In genomic region chr17:59638553-59638952, GRCh38 we compare ENCODE assay signal across 22 cellular contexts.
"Had no signal": no experiment of that assay in that cellular context is flagged by ENCODE, and none has a peak within 500 bp of the region (broad histone marks: within the 10 kb centered on the region; RNA-seq: fewer than 3 reads in every experiment).

No MANE protein-coding gene starts in this region.

- H3K9me3 Mint-ChIP-seq: activated CD4-positive, alpha-beta T cell treated with anti-CD3 and anti-CD28 coated beads, Interleukin-2, amount 10 ng/mL, durations not matched to agents 24 days and 14 days; central memory CD8-positive, alpha-beta T cell; immature natural killer cell; neural progenitor cell; T-helper 2 cell treated with Interferon-gamma antibody and Interleukin-4, amounts not matched to agents 5 μg/mL and 100 μg/mL, for 36 hours had no signal

- H3K27me3 ChIP-seq: body of pancreas, foreskin keratinocyte, neural progenitor cell, tibial artery had no signal

- H3K27me3 Mint-ChIP-seq: activated CD4-positive, alpha-beta T cell treated with anti-CD3 and anti-CD28 coated beads, Interleukin-2, amount 10 ng/mL, durations not matched to agents 24 days and 14 days; activated naive CD8-positive, alpha-beta T cell; central memory CD8-positive, alpha-beta T cell had no signal

- ATAC-seq: activated CD8-positive, alpha-beta T cell treated with anti-CD3 and anti-CD28 coated beads, Interleukin-2, amount 10 ng/mL, durations not matched to agents 7 days and 5 days; body of pancreas; foreskin keratinocyte; lower lobe of right lung had no signal

- DNase-seq: activated CD4-positive, alpha-beta T cell treated with anti-CD3 and anti-CD28 coated beads, Interleukin-2, amount 10 ng/mL, durations not matched to agents 24 days and 14 days; activated CD4-positive, CD25-positive, alpha-beta regulatory T cell; activated CD8-positive, alpha-beta memory T cell treated with anti-CD3 and anti-CD28 coated beads, Interleukin-2, amount 50 U/mL, for 4 hours; activated CD8-positive, alpha-beta T cell treated with anti-CD3 and anti-CD28 coated beads, Interleukin-2, amount 10 ng/mL, durations not matched to agents 7 days and 5 days; activated gamma-delta T cell treated with Interleukin-2 at 50 U/mL for 16 hours; activated T-cell treated with anti-CD3 and anti-CD28 coated beads, Interleukin-2, amount 50 U/mL, for 48 hours; amniotic stem cell; body of pancreas; effector memory CD4-positive, alpha-beta T cell; foreskin keratinocyte; immature natural killer cell; lower lobe of right lung; stimulated activated CD4-positive, alpha-beta T cell treated with anti-CD3 and anti-CD28 coated beads, Interleukin-15, amount 100 ng/mL, for 24 hours; stimulated activated CD4-positive, alpha-beta T cell treated with anti-CD3 and anti-CD28 coated beads, Interleukin-4, amount 100 ng/mL, for 1 hour; stimulated activated naive CD4-positive, alpha-beta T cell; SW 1271; tibial artery had no signal

- H3K9me3 ChIP-seq: body of pancreas, lower lobe of right lung, tibial artery had no signal

- H3K27ac ChIP-seq: body of pancreas, foreskin keratinocyte, lower lobe of right lung, neural progenitor cell, parathyroid adenoma, tibial artery had no signal

- H3K36me3 ChIP-seq: lower lobe of right lung, neural progenitor cell, tibial artery had no signal

- H3K4me1 ChIP-seq: neural progenitor cell had no signal

- H3K36me3 Mint-ChIP-seq: immature natural killer cell had no signal

- H3K4me3 Mint-ChIP-seq: activated CD4-positive, alpha-beta T cell treated with anti-CD3 and anti-CD28 coated beads, Interleukin-2, amount 10 ng/mL, durations not matched to agents 24 days and 14 days; activated CD8-positive, alpha-beta T cell treated with anti-CD3 and anti-CD28 coated beads, Interleukin-2, amount 10 ng/mL, durations not matched to agents 7 days and 5 days; activated naive CD8-positive, alpha-beta T cell; central memory CD8-positive, alpha-beta T cell; immature natural killer cell; neural progenitor cell; T-helper 2 cell treated with Interferon-gamma antibody and Interleukin-4, amounts not matched to agents 5 μg/mL and 100 μg/mL, for 36 hours had no signal

- H3K27ac Mint-ChIP-seq: activated CD4-positive, alpha-beta T cell treated with anti-CD3 and anti-CD28 coated beads, Interleukin-2, amount 10 ng/mL, durations not matched to agents 24 days and 14 days; activated CD8-positive, alpha-beta T cell treated with anti-CD3 and anti-CD28 coated beads, Interleukin-2, amount 10 ng/mL, durations not matched to agents 7 days and 5 days; activated naive CD8-positive, alpha-beta T cell; T-helper 2 cell treated with Interferon-gamma antibody and Interleukin-4, amounts not matched to agents 5 μg/mL and 100 μg/mL, for 36 hours had no signal

- H3K4me3 ChIP-seq: body of pancreas, lower lobe of right lung, neural progenitor cell, tibial artery had no signal
